ENCODE assay signal across 13 cellular contexts in genomic region chr5:172414618-172415599, GRCh38. TPM values are rescaled to one million over a fixed set of nuclear protein-coding genes. Genes with fewer than 3 reads are reported as not detected.
DNase-seq lines count a peak whose midpoint lies in the region; ATAC-seq and TF ChIP-seq lines count a peak whose summit lies in the region.
"Had no signal": no experiment of that assay in that cellular context is flagged by ENCODE, and none has a peak within 500 bp of the region (broad histone marks: within the 10 kb centered on the region; RNA-seq: fewer than 3 reads in every experiment).

No MANE protein-coding gene starts in this region.

- TF ChIP-seq CTCF in esophagus muscularis mucosa (IDR thresholded peaks at IDR 0.05) = no peak
- TF ChIP-seq CTCF in nephron (IDR thresholded peaks at IDR 0.05; ENCODE audit: unreplicated experiment in 3 of 3) = no peak

- no peak overlapping the region for H3K4me3 Mint-ChIP-seq in nephron
- H3K4me3 Mint-ChIP-seq in natural killer cell treated with Interleukin-12 subunit alpha and Interleukin-12 subunit beta and Interleukin-15 and Interleukin-18, amount 100 ng/mL, for 72 hours = no peak overlapping the region
- H3K4me3 Mint-ChIP-seq: naive B cell, type B pancreatic cell had no signal

- peaks cover 69% of the 10 kb centered on the region for H3K4me1 Mint-ChIP-seq in nephron
- H3K4me1 Mint-ChIP-seq in natural killer cell treated with Interleukin-12 subunit alpha and Interleukin-12 subunit beta and Interleukin-15 and Interleukin-18, amount 100 ng/mL, for 72 hours (ENCODE audit: low read depth in 2 of 2) = peaks cover 6 to 8% of the 10 kb centered on the region in 2 donors
- H3K4me1 Mint-ChIP-seq: naive B cell had no signal

- H3K27ac Mint-ChIP-seq in nephron = peak overlapping the region; percentile 58 to 84 (median 60)
- no peak overlapping the region for H3K27ac Mint-ChIP-seq in natural killer cell treated with Interleukin-12 subunit alpha and Interleukin-12 subunit beta and Interleukin-15 and Interleukin-18, amount 100 ng/mL, for 72 hours
- H3K27ac Mint-ChIP-seq: naive B cell, type B pancreatic cell had no signal

- H3K36me3 ChIP-seq in esophagus muscularis mucosa = peaks cover 0 to 4% (median 0%) of the 10 kb centered on the region in 4 donors

- intact Hi-C loops in esophagus muscularis mucosa (cut with DNase I) = loop anchor here (5.0 kb wide), 1 partner anchor 37 kb away; the partner anchor contains the start of gene SH3PXD2B

- no peaks in the 10 kb centered on the region for H3K9me3 ChIP-seq in esophagus muscularis mucosa

- no peak for TF ChIP-seq POLR2A in esophagus muscularis mucosa (IDR thresholded peaks at IDR 0.05; ENCODE audit: low read depth)

- DNase-seq in A172 (ENCODE audit: low spot score) = peak; percentile 76
- peak; percentile 58 for DNase-seq in NCI-H226
- DNase-seq in esophagus muscularis mucosa (ENCODE audit: extremely low spot score) = no peak
- no peak for DNase-seq in iPS-NIHi7 (ENCODE audit: extremely low spot score)
- DNase-seq in NCI-H1092 (lab: John Stamatoyannopoulos, UW) = no peak
- no peak for DNase-seq in natural killer cell treated with Interleukin-12 subunit alpha and Interleukin-12 subunit beta and Interleukin-15 and Interleukin-18, amount 100 ng/mL, for 72 hours (ENCODE audit: low spot score)
- DNase-seq: activated CD8-positive, alpha-beta memory T cell treated with anti-CD3 and anti-CD28 coated beads, Interleukin-2, amount 50 U/mL, for 4 hours; naive B cell; NCI-H510A treated with DMSO at 0.1 percent for 48 hours; stimulated activated CD4-positive, alpha-beta T cell treated with anti-CD3 and anti-CD28 coated beads, Interleukin-2, amount 100 ng/mL, for 24 hours had no signal

- peaks cover 71 to 95% (median 91%) of the 10 kb centered on the region in 4 donors for H3K4me1 ChIP-seq in esophagus muscularis mucosa

- ATAC-seq in natural killer cell treated with Interleukin-12 subunit alpha and Interleukin-12 subunit beta and Interleukin-15 and Interleukin-18, amount 100 ng/mL, for 72 hours = no peak
- no peak for ATAC-seq in GM21576 (IDR thresholded peaks at IDR 0.05; ENCODE audit: unreplicated experiment)

- H3K27me3 ChIP-seq in esophagus muscularis mucosa = no peaks in the 10 kb centered on the region

- no peak for TF ChIP-seq EP300 in esophagus muscularis mucosa (IDR thresholded peaks at IDR 0.05)

- H3K9me3 Mint-ChIP-seq in nephron = no peaks in the 10 kb centered on the region
- no peaks in the 10 kb centered on the region for H3K9me3 Mint-ChIP-seq in natural killer cell treated with Interleukin-12 subunit alpha and Interleukin-12 subunit beta and Interleukin-15 and Interleukin-18, amount 100 ng/mL, for 72 hours
- H3K9me3 Mint-ChIP-seq: type B pancreatic cell had no signal

- WGBS in esophagus muscularis mucosa = 30% methylated on average over 10 of the region's 13 CpGs

- H3K27ac ChIP-seq in esophagus muscularis mucosa (replicated peaks in 1 of 4) = peak overlapping the region; percentile 78 to 92 (median 84)

- peaks cover 5% of the 10 kb centered on the region for H3K27me3 Mint-ChIP-seq in nephron (ENCODE audit: low read depth)
- H3K27me3 Mint-ChIP-seq in natural killer cell treated with Interleukin-12 subunit alpha and Interleukin-12 subunit beta and Interleukin-15 and Interleukin-18, amount 100 ng/mL, for 72 hours = peaks cover 5% of the 10 kb centered on the region in 2 donors
- H3K27me3 Mint-ChIP-seq: type B pancreatic cell had no signal

- no peak overlapping the region for H3K4me3 ChIP-seq in esophagus muscularis mucosa

- peaks cover 24% of the 10 kb centered on the region for H3K36me3 Mint-ChIP-seq in nephron (ENCODE audit: low read depth)
- H3K36me3 Mint-ChIP-seq in natural killer cell treated with Interleukin-12 subunit alpha and Interleukin-12 subunit beta and Interleukin-15 and Interleukin-18, amount 100 ng/mL, for 72 hours = no peaks in the 10 kb centered on the region
- H3K36me3 Mint-ChIP-seq: naive B cell had no signal

RNA-seq across cellular contexts. Expression of gene SH3PXD2B, which starts 39.4 kb away (rescaled TPM):
- total RNA-seq in A172 (2014; rRNA removed; shearing (Covaris generic)) = 13.1 and 15.0 TPM in 2 replicates
- total RNA-seq in esophagus muscularis mucosa = 10 to 100 TPM; 41.5 to 66.5 (median 49.2) TPM
- total RNA-seq in natural killer cell treated with Interleukin-12 subunit alpha and Interleukin-12 subunit beta and Interleukin-15 and Interleukin-18, amount 100 ng/mL, for 72 hours = under 1 TPM; 0.08 to 0.33 TPM

Comparison
In these comparisons a context has a peak if more than half of its experiments do, and no peak if none do; other contexts are left out.
1. DNase-seq: peak in A172 (single experiment) and NCI-H226 (single experiment); none in esophagus muscularis mucosa (single experiment), iPS-NIHi7 (single experiment), NCI-H1092 (single experiment) and natural killer cell treated with Interleukin-12 subunit alpha and Interleukin-12 subunit beta and Interleukin-15 and Interleukin-18, amount 100 ng/mL, for 72 hours (single experiment).
2. H3K27ac Mint-ChIP-seq: peak in nephron (3 of 3); none in natural killer cell treated with Interleukin-12 subunit alpha and Interleukin-12 subunit beta and Interleukin-15 and Interleukin-18, amount 100 ng/mL, for 72 hours (0 of 2).
3. RNA of gene SH3PXD2B, which starts 39.4 kb away (total RNA-seq): 41.5 to 66.5 TPM in esophagus muscularis mucosa and 13.1 to 15.0 TPM in A172; 0.08 to 0.33 TPM in natural killer cell treated with Interleukin-12 subunit alpha and Interleukin-12 subunit beta and Interleukin-15 and Interleukin-18, amount 100 ng/mL, for 72 hours; every median in the first group is over 10 times any median in the second.